In the genomic region with DNA sequence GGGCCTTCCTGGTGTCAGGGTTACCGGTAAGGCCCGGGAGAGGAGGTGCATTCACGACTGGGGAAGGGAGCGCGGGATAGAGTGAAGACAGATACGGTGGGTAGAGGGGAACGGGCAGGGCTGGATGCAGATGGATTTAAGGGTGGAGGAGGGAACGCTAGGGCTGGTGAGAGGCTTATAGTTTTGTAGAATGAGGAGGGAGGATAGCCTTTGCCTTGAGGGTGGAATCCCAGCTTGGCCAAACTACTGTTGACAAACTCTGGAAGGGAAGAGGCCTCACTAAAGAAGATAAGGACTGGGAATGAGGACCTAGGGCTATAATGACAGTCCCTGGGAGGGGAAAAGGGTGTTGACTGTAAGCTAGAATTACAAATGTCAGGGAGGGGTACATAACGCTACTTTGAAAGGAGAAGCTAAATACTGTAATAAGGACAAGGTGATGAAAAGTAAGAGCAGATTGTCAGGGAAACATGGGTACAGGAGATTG, we compare ENCODE assay signal across 8 cellular contexts. TPM values are rescaled to one million over a fixed set of nuclear protein-coding genes. Genes with fewer than 3 reads are reported as not detected.
DNase-seq lines count a peak whose midpoint lies in the region; TF ChIP-seq lines count a peak whose summit lies in the region.

No MANE protein-coding gene starts in this region.

- peak overlapping the region; percentile 84 for H3K27ac Mint-ChIP-seq in T-helper 2 cell treated with Interferon-gamma antibody and Interleukin-4, amounts not matched to agents 5 μg/mL and 100 μg/mL, for 36 hours

- TF ChIP-seq EP300 in esophagus muscularis mucosa (IDR thresholded peaks at IDR 0.05): no peak

- H3K4me3 ChIP-seq in SJSA1: peak overlapping the region; percentile 74
- H3K4me3 ChIP-seq in esophagus muscularis mucosa: peak overlapping the region; percentile 78 to 97 (median 92)
- H3K4me3 ChIP-seq in neutrophil (ENCODE audit: low read depth in 1 of 2, low read length in 1 of 2): peak overlapping the region; percentile 81 to 88

- H3K9me3 ChIP-seq in SJSA1 (replicated peaks) (no peaks in the 10 kb centered on the region), esophagus muscularis mucosa (no peaks in the 10 kb centered on the region), neutrophil (no peaks in the 10 kb centered on the region)

- no peak for DNase-seq in T-helper 2 cell treated with Interferon-gamma antibody and Interleukin-4, amounts not matched to agents 5 μg/mL and 100 μg/mL, for 36 hours (ENCODE audit: low spot score)
- DNase-seq in T-helper 2 cell (no peak), SJSA1 (ENCODE audit: low read depth in 1 of 2, low spot score in 2 of 2) (no peak), esophagus muscularis mucosa (ENCODE audit: extremely low spot score) (no peak), NCI-H2227 (lab: John Stamatoyannopoulos, UW; ENCODE audit: unreplicated experiment) (no peak), HuH-7 (ENCODE audit: low spot score) (no peak)
- DNase-seq in activated effector memory CD4-positive, alpha-beta T cell treated with anti-CD3 and anti-CD28 coated beads, Interleukin-2, amount 50 U/mL, for 16 hours: no peak

- H3K36me3 Mint-ChIP-seq in T-helper 2 cell treated with Interferon-gamma antibody and Interleukin-4, amounts not matched to agents 5 μg/mL and 100 μg/mL, for 36 hours (ENCODE audit: low read depth): peaks cover 4% of the 10 kb centered on the region

- H3K27ac ChIP-seq in SJSA1 (peak overlapping the region; percentile 46), esophagus muscularis mucosa (replicated peaks in 1 of 4) (peak overlapping the region; percentile 89 to 96 (median 90)), neutrophil (peak overlapping the region; percentile 75)

- H3K4me1 ChIP-seq in SJSA1 (replicated peaks): peaks cover 32% of the 10 kb centered on the region
- H3K4me1 ChIP-seq in esophagus muscularis mucosa: peaks cover 16 to 36% (median 22%) of the 10 kb centered on the region in 4 donors
- H3K4me1 ChIP-seq in neutrophil (ENCODE audit: control insufficient read depth in 1 of 2, insufficient read depth in 1 of 2, low read depth in 1 of 2, low read length in 1 of 2): peaks cover 12% of the 10 kb centered on the region in 2 experiments

- TF ChIP-seq POLR2A in esophagus muscularis mucosa (IDR thresholded peaks at IDR 0.05; ENCODE audit: low read depth): no peak

- H3K36me3 ChIP-seq in SJSA1: peaks cover 15% of the 10 kb centered on the region
- H3K36me3 ChIP-seq in esophagus muscularis mucosa: no peaks in the 10 kb centered on the region
- no peaks in the 10 kb centered on the region for H3K36me3 ChIP-seq in neutrophil

- H3K27me3 ChIP-seq in SJSA1 (replicated peaks) (no peaks in the 10 kb centered on the region; the same call in 1 of the 2 replicates), esophagus muscularis mucosa (no peaks in the 10 kb centered on the region), neutrophil (peaks cover 24% of the 10 kb centered on the region)

- under 1% methylated on average over 9 of the region's 9 CpGs for WGBS in esophagus muscularis mucosa

- peaks cover 11% of the 10 kb centered on the region for H3K4me1 Mint-ChIP-seq in T-helper 2 cell treated with Interferon-gamma antibody and Interleukin-4, amounts not matched to agents 5 μg/mL and 100 μg/mL, for 36 hours (ENCODE audit: low read depth)

- peak overlapping the region; percentile 96 for H3K4me3 Mint-ChIP-seq in T-helper 2 cell treated with Interferon-gamma antibody and Interleukin-4, amounts not matched to agents 5 μg/mL and 100 μg/mL, for 36 hours

- TF ChIP-seq CTCF in esophagus muscularis mucosa (IDR thresholded peaks at IDR 0.05) (no peak), neutrophil (IDR thresholded peaks at IDR 0.05) (no peak)

- no peaks in the 10 kb centered on the region for H3K9me3 Mint-ChIP-seq in T-helper 2 cell treated with Interferon-gamma antibody and Interleukin-4, amounts not matched to agents 5 μg/mL and 100 μg/mL, for 36 hours

- intact Hi-C loops in esophagus muscularis mucosa (cut with DNase I): loop anchor here (10.0 kb wide), 1 partner anchor 140 kb away; no protein-coding TSS in a partner anchor

- H3K27me3 Mint-ChIP-seq in T-helper 2 cell treated with Interferon-gamma antibody and Interleukin-4, amounts not matched to agents 5 μg/mL and 100 μg/mL, for 36 hours (ENCODE audit: low read depth): peaks cover 14% of the 10 kb centered on the region

RNA-seq across cellular contexts. Expression of a gene that starts 0.7 kb away (rescaled TPM):
- total RNA-seq in SJSA1 (2014; rRNA removed; shearing (Covaris generic)): 11.7 and 13.4 TPM in 2 replicates
- total RNA-seq in esophagus muscularis mucosa: 10 to 100 TPM; 10.1 to 20.0 (median 10.4) TPM
